In genomic region chr10:89219512-89220218, GRCh38 we compare ENCODE assay signal across 2 cellular contexts.
A peak's percentile ranks its signal among the peaks of the same experiment; 100 is the strongest.
TF ChIP-seq lines count a peak whose summit lies in the region.

No MANE protein-coding gene starts in this region.

TF ChIP-seq in liver, 16 proteins besides CTCF, POLR2A, EP300 and RAD21 (continued from another document):
- peak; percentile 34 for TF ChIP-seq ATF3 (IDR thresholded peaks at IDR 0.05)
- no peak for TF ChIP-seq GABPA (IDR thresholded peaks at IDR 0.05 in 1 of 2, conservative IDR thresholded peaks at IDR 0.05 in 1 of 2)
- peak; percentile 64 for TF ChIP-seq ZBTB33 (IDR thresholded peaks at IDR 0.05)
- TF ChIP-seq HNF4G (IDR thresholded peaks at IDR 0.05), result peak; percentile 19
- peak; percentile 84 to 87 for TF ChIP-seq HNF4A (conservative IDR thresholded peaks at IDR 0.05)
- peak; percentile 54 for TF ChIP-seq MAX (IDR thresholded peaks at IDR 0.05)
- no peak for TF ChIP-seq EGR1 (IDR thresholded peaks at IDR 0.05; ENCODE audit: low read depth in 2 of 2)
- TF ChIP-seq JUND (IDR thresholded peaks at IDR 0.05), result peak; percentile 42 to 53
- TF ChIP-seq SP1 (IDR thresholded peaks at IDR 0.05), result peak; percentile 81
- peak; percentile 94 to 96 for TF ChIP-seq RXRA (IDR thresholded peaks at IDR 0.05)
- TF ChIP-seq NR2F2 (IDR thresholded peaks at IDR 0.05), result peak; percentile 84
- TF ChIP-seq YY1 (IDR thresholded peaks at IDR 0.05), result peak; percentile 92
- no peak for TF ChIP-seq FOXA2 (IDR thresholded peaks at IDR 0.05)
- no peak for TF ChIP-seq REST (IDR thresholded peaks at IDR 0.05)
- no peak for TF ChIP-seq FOXA1 (IDR thresholded peaks at IDR 0.05)

TF ChIP-seq in HepG2, 621 proteins besides CTCF, POLR2A, EP300 and RAD21 (continued from another document):
- TF ChIP-seq THRA (CRISPR knock-in tag; IDR thresholded peaks at IDR 0.05; ENCODE audit: borderline replicate concordance) (no peak), ZMAT3 (CRISPR knock-in tag; conservative IDR thresholded peaks at IDR 0.05) (no peak), SRSF1 (optimal IDR thresholded peaks at IDR 0.05; ENCODE audit: low read depth, low read length) (no peak), NFKBIZ (CRISPR knock-in tag; IDR thresholded peaks at IDR 0.05) (no peak), EEA1 (CRISPR knock-in tag; IDR thresholded peaks at IDR 0.05; ENCODE audit: borderline replicate concordance) (no peak), EED (CRISPR knock-in tag; IDR thresholded peaks at IDR 0.05) (no peak), ZZZ3 (CRISPR knock-in tag; IDR thresholded peaks at IDR 0.05; ENCODE audit: borderline replicate concordance) (no peak), AKAP8 (CRISPR knock-in tag; IDR thresholded peaks at IDR 0.05) (no peak), SETDB1 (CRISPR knock-in tag; IDR thresholded peaks at IDR 0.05; ENCODE audit: borderline replicate concordance) (no peak), ZFP37 (CRISPR knock-in tag; IDR thresholded peaks at IDR 0.05; ENCODE audit: borderline replicate concordance) (no peak), ZNF713 (CRISPR knock-in tag; IDR thresholded peaks at IDR 0.05) (no peak), BORCS8-MEF2B (CRISPR knock-in tag; IDR thresholded peaks at IDR 0.05) (no peak), ZNF784 (CRISPR knock-in tag; IDR thresholded peaks at IDR 0.05; ENCODE audit: borderline replicate concordance) (no peak)
